In genomic region chr4:173526724-173527102, GRCh38 we compare ENCODE assay signal across 15 cellular contexts. TPM values are rescaled to one million over a fixed set of nuclear protein-coding genes. Genes with fewer than 3 reads are reported as not detected.
DNase-seq lines count a peak whose midpoint lies in the region; ATAC-seq and TF ChIP-seq lines count a peak whose summit lies in the region.
"Had no signal": no experiment of that assay in that cellular context is flagged by ENCODE, and none has a peak within 500 bp of the region (broad histone marks: within the 10 kb centered on the region; RNA-seq: fewer than 3 reads in every experiment).

No MANE protein-coding gene starts in this region.

- no peak for TF ChIP-seq EP300 in SK-N-SH (IDR thresholded peaks at IDR 0.05; ENCODE audit: borderline replicate concordance in 1 of 2, low read depth in 1 of 2, low read length in 1 of 2)

- peak overlapping the region; percentile 96 for H3K4me2 ChIP-seq in SK-N-SH

- peaks cover 10% of the 10 kb centered on the region; the same call in 1 of the 2 replicates for H4K20me1 ChIP-seq in SK-N-SH (ENCODE audit: insufficient read depth)

- H3K27ac ChIP-seq in SK-N-SH (ENCODE audit: low read depth in 2 of 2, low read length in 1 of 2) (peak overlapping the region; percentile 99), HUES6 (ENCODE audit: low read depth, low read length) (no peak overlapping the region), rectal smooth muscle tissue (ENCODE audit: low read depth, low read length) (peak overlapping the region; percentile 99)
- H3K27ac ChIP-seq: 22Rv1, HL-60, tibial nerve had no signal

- CTCF ChIA-PET in SK-N-SH (lab: Yijun Ruan, JAX): interaction anchor here (1.4 to 2.6 kb wide), 3 partner anchors 10 to 484 kb away, joined by 3 to 20 read pairs (median 8); no protein-coding TSS in a partner anchor

- no peak overlapping the region for H2AFZ ChIP-seq in SK-N-SH (ENCODE audit: low read depth)

- TF ChIP-seq POLR2A in lower leg skin (IDR thresholded peaks at IDR 0.05): no peak

- H3K27me3 ChIP-seq in SK-N-SH (ENCODE audit: insufficient read depth): no peaks in the 10 kb centered on the region
- peaks cover 99% of the 10 kb centered on the region for H3K27me3 ChIP-seq in HUES6 (ENCODE audit: control insufficient read depth, insufficient read depth, low read length)
- peaks cover 14% of the 10 kb centered on the region for H3K27me3 ChIP-seq in rectal smooth muscle tissue (ENCODE audit: control insufficient read depth, insufficient read depth, low read length)

- no peaks in the 10 kb centered on the region for H3K9me2 ChIP-seq in SK-N-SH

- peaks cover 88% of the 10 kb centered on the region for H3K79me2 ChIP-seq in SK-N-SH (ENCODE audit: insufficient read depth)

- H3K4me3 ChIP-seq in SK-N-SH (ENCODE audit: low read depth in 2 of 2, low read length in 1 of 2) (peak overlapping the region; percentile 61 to 92), HUES6 (ENCODE audit: low read depth, low read length) (peak overlapping the region; percentile 36; the same call in 1 of the 2 replicates), fibroblast of the aortic adventitia (ENCODE audit: low read depth, low read length) (peak overlapping the region; percentile 94), rectal smooth muscle tissue (ENCODE audit: low read length) (peak overlapping the region; percentile 82), lower leg skin (ENCODE audit: low read depth, poor library complexity, severe bottlenecking) (no peak overlapping the region)
- H3K4me3 ChIP-seq: tibial nerve had no signal

- peaks cover 36% of the 10 kb centered on the region for H3F3A ChIP-seq in SK-N-SH (replicated peaks; ENCODE audit: insufficient read depth)

- 13% methylated on average over 13 of the region's 13 CpGs for WGBS in SK-N-SH (ENCODE audit: low lambda C conversion rate)
- WGBS in lower leg skin, 2 donors: 27% methylated on average over 13 of the region's 13 CpGs

- H3K9ac ChIP-seq in SK-N-SH: peak overlapping the region; percentile 95
- peak overlapping the region; percentile 14 for H3K9ac ChIP-seq in HUES6 (ENCODE audit: low read length)
- H3K9ac ChIP-seq in rectal smooth muscle tissue (ENCODE audit: low read length): peak overlapping the region; percentile 21

- intact Hi-C loops in lower leg skin (cut with DNase I; ENCODE audit: low total_unique reads): no loop called here

- DNase-seq in SK-N-SH (peak; percentile 27), fibroblast of the aortic adventitia (ENCODE audit: low read depth) (no peak), lower leg skin (ENCODE audit: low spot score in 2 of 2) (no peak), NCI-H510A (lab: John Stamatoyannopoulos, UW) (no peak)
- DNase-seq in activated CD8-positive, alpha-beta memory T cell treated with anti-CD3 and anti-CD28 coated beads, Interleukin-2, amount 50 U/mL, for 4 hours: no peak
- DNase-seq: activated CD4-positive, CD25-positive, alpha-beta regulatory T cell treated with anti-CD3 and anti-CD28 coated beads, Interleukin-2, amount 50 U/mL, for 72 hours; central memory CD4-positive, alpha-beta T cell; erythroblast had no signal

- TF ChIP-seq CTCF in SK-N-SH (IDR thresholded peaks at IDR 0.05): no peak
- TF ChIP-seq CTCF in fibroblast of the aortic adventitia (IDR thresholded peaks at IDR 0.05; ENCODE audit: insufficient read depth, low read length): no peak
- TF ChIP-seq CTCF in lower leg skin (IDR thresholded peaks at IDR 0.05): no peak

- POLR2A ChIA-PET in SK-N-SH (lab: Yijun Ruan, JAX): interaction anchor here (1.2 to 11.7 kb wide), 14 partner anchors 8 to 690 kb away, joined by 3 to 160 read pairs (median 28); no protein-coding TSS in a partner anchor

- H3K4me1 ChIP-seq in SK-N-SH (ENCODE audit: control insufficient read depth in 1 of 2, insufficient read depth in 2 of 2, low read depth in 1 of 2, low read length in 1 of 2) (peaks cover 6 to 12% of the 10 kb centered on the region in 2 experiments; a peak in 3 of 4 replicates), HUES6 (ENCODE audit: control insufficient read depth, insufficient read depth, low read length) (peaks cover 70% of the 10 kb centered on the region), rectal smooth muscle tissue (ENCODE audit: control insufficient read depth, insufficient read depth, low read length) (peaks cover 7% of the 10 kb centered on the region)

- no peaks in the 10 kb centered on the region for H3K9me3 ChIP-seq in SK-N-SH
- no peaks in the 10 kb centered on the region for H3K9me3 ChIP-seq in HUES6 (ENCODE audit: control insufficient read depth, insufficient read depth, low read depth, low read length)

- ATAC-seq in SK-N-SH treated with all-trans-retinoic acid at 6 μM for 48 hours: no peak
- ATAC-seq: sciatic nerve had no signal

- TF ChIP-seq RAD21 in SK-N-SH (IDR thresholded peaks at IDR 0.05; ENCODE audit: low read length): no peak

- H3K36me3 ChIP-seq in SK-N-SH (replicated peaks in 1 of 2; ENCODE audit: control insufficient read depth in 1 of 2, insufficient read depth in 2 of 2, low read length in 1 of 2) (peaks cover 34 to 40% of the 10 kb centered on the region in 2 experiments), HUES6 (ENCODE audit: control insufficient read depth, insufficient read depth, low read length) (no peaks in the 10 kb centered on the region), rectal smooth muscle tissue (ENCODE audit: control insufficient read depth, insufficient read depth, low read length) (peaks cover 11% of the 10 kb centered on the region)
- H3K36me3 ChIP-seq: tibial nerve had no signal

TF ChIP-seq in SK-N-SH, 30 proteins besides CTCF, POLR2A, EP300 and RAD21:
- 0 out of 2 replicates have a peak, but pooled peaks have one; percentile 9 for TF ChIP-seq TAF1 (IDR thresholded peaks at IDR 0.05; ENCODE audit: borderline replicate concordance, low read depth, low read length)
- no peak for TF ChIP-seq FOXM1 (IDR thresholded peaks at IDR 0.05; ENCODE audit: low read depth)
- no peak for TF ChIP-seq REST (IDR thresholded peaks at IDR 0.05; ENCODE audit: low read depth, low read length)

TF ChIP-seq in SK-N-SH treated with all-trans-retinoic acid at 6 μM for 48 hours, 23 proteins besides CTCF, POLR2A, EP300 and RAD21:
- TF ChIP-seq CREB5 (CRISPR knock-in tag; IDR thresholded peaks at IDR 0.05; ENCODE audit: low read depth) (no peak), TCF4 (CRISPR knock-in tag; IDR thresholded peaks at IDR 0.05; ENCODE audit: borderline replicate concordance) (no peak)
TF ChIP-seq in SK-N-SH treated with all-trans-retinoic acid at 6 μM for 48 hours: peak in this region for 0.

RNA-seq across cellular contexts. Expression of gene HAND2, which starts 3.3 kb away (rescaled TPM):
- polyA plus RNA-seq in SK-N-SH (2012; rRNA removed): 94.2 and 106 TPM in 2 replicates
- 129 and 139 TPM in 2 replicates for polyA plus RNA-seq in SK-N-SH (2012; cell fraction: cytosol; rRNA removed)
- 96.3 and 128 TPM in 2 replicates for polyA plus RNA-seq in SK-N-SH (2012; cell fraction: nucleus; rRNA removed)
- total RNA-seq in fibroblast of the aortic adventitia (ENCODE audit: low replicate concordance): 31.3 TPM in 2 replicates
- total RNA-seq in lower leg skin: 10 to 100 TPM in 1 of 4 donors, 1 to 10 TPM in 2, under 1 TPM in 1; 0.25 to 11.0 (median 4.1) TPM

Comparison
In these comparisons a context has a peak if more than half of its experiments do, and no peak if none do; other contexts are left out.
1. H3K9ac ChIP-seq: peak in every context shown above with its lines; median percentile 95 in SK-N-SH; 21 in rectal smooth muscle tissue; 14 in HUES6.